13 cellular contexts compared by ENCODE assay signal in the genomic region with DNA sequence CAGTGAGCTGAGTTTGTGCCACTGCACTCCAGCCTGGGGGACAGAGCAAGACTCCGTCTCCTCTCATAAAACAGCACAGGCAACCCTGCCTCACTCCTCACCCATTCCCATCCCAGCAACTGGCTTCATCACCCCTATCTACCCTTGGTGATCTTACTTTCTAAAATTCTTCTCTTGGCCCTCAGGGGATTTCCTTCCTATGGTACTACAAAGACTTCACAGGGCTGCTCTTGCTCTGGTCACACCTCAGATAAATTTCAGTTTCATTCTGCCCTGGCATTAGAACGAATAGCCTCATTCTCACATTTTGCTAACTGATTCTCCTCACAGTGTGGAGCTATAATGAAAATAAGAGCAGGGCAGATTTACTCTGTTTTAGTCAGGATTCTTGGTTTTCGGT. TPM values are rescaled to one million over a fixed set of nuclear protein-coding genes. Genes with fewer than 3 reads are reported as not detected.
DNase-seq lines count a peak whose midpoint lies in the region; ATAC-seq and TF ChIP-seq lines count a peak whose summit lies in the region.
"Had no signal": no experiment of that assay in that cellular context is flagged by ENCODE, and none has a peak within 500 bp of the region (broad histone marks: within the 10 kb centered on the region; RNA-seq: fewer than 3 reads in every experiment).

No MANE protein-coding gene starts in this region.

- H3K9me3 Mint-ChIP-seq in GM23338, result peaks cover 71% of the 10 kb centered on the region
- peaks cover 4% of the 10 kb centered on the region for H3K9me3 Mint-ChIP-seq in stimulated activated memory B cell treated with anti-CD40 and anti-IgM and Interleukin-4, amounts not matched to agents 10 μg/mL and 1 μg/mL and 100 μg/mL, for 72 hours
- H3K9me3 Mint-ChIP-seq: dendritic cell treated with granulocyte-macrophage colony-stimulating factor and Interleukin-4, amounts not matched to agents 40 ng/mL and 50 ng/mL, for 4 days had no signal

- DNase-seq in activated CD4-positive, CD25-positive, alpha-beta regulatory T cell (lab: John Stamatoyannopoulos, UW), result no peak
- DNase-seq in GM23338 (ENCODE audit: low spot score) (no peak), KBM-7 (no peak), kidney glomerular epithelial cell (lab: John Stamatoyannopoulos, UW) (no peak), amygdala (lab: John Stamatoyannopoulos, UW) (no peak)
- DNase-seq: nephron progenitor cell; stimulated activated CD4-positive, alpha-beta T cell treated with anti-CD3 and anti-CD28 coated beads, Interleukin-1b, Interleukin-23, amount 100 ng/mL, for 48 hours; thyroid gland had no signal

- no peak overlapping the region for H3K4me3 ChIP-seq in GM23338
- H3K4me3 ChIP-seq: thyroid gland had no signal

- no peak overlapping the region for H3K4me2 ChIP-seq in GM23338

- in situ Hi-C loops in KBM-7 (cut with MboI; ENCODE audit: low pct_unique_long_range_greater_than_20kb, low sequenced_read_pairs), result no loop called here

- no peaks in the 10 kb centered on the region for H3F3A ChIP-seq in GM23338 (replicated peaks; ENCODE audit: low read depth)

- peak overlapping the region; percentile 66; the same call in 1 of the 2 replicates for H2AFZ ChIP-seq in GM23338

- no peak overlapping the region for H3K27ac Mint-ChIP-seq in GM23338
- no peak overlapping the region for H3K27ac Mint-ChIP-seq in stimulated activated memory B cell treated with anti-CD40 and anti-IgM and Interleukin-4, amounts not matched to agents 10 μg/mL and 1 μg/mL and 100 μg/mL, for 72 hours
- H3K27ac Mint-ChIP-seq: dendritic cell treated with granulocyte-macrophage colony-stimulating factor and Interleukin-4, amounts not matched to agents 40 ng/mL and 50 ng/mL, for 4 days; nephron progenitor cell had no signal

- H3K79me2 ChIP-seq in GM23338 (replicated peaks; ENCODE audit: insufficient read depth), result no peaks in the 10 kb centered on the region

- H3K27me3 Mint-ChIP-seq in GM23338 (ENCODE audit: insufficient read depth, low read depth, poor library complexity), result no peaks in the 10 kb centered on the region
- H3K27me3 Mint-ChIP-seq in stimulated activated memory B cell treated with anti-CD40 and anti-IgM and Interleukin-4, amounts not matched to agents 10 μg/mL and 1 μg/mL and 100 μg/mL, for 72 hours, result no peaks in the 10 kb centered on the region

- peak; percentile 48 to 71 for ATAC-seq in activated CD4-positive, CD25-positive, alpha-beta regulatory T cell treated with anti-CD3 and anti-CD28 coated beads, Interleukin-2, amount 50 U/mL, for 24 hours
- ATAC-seq in GM23338 (no peak), HG03432 (IDR thresholded peaks at IDR 0.05; ENCODE audit: unreplicated experiment) (peak; percentile 95)
- ATAC-seq in stimulated activated memory B cell treated with anti-CD40 and anti-IgM and Interleukin-4, amounts not matched to agents 10 μg/mL and 1 μg/mL and 100 μg/mL, for 72 hours, result peak; percentile 66

- H3K4me1 Mint-ChIP-seq in GM23338, result no peaks in the 10 kb centered on the region
- peaks cover 18% of the 10 kb centered on the region for H3K4me1 Mint-ChIP-seq in stimulated activated memory B cell treated with anti-CD40 and anti-IgM and Interleukin-4, amounts not matched to agents 10 μg/mL and 1 μg/mL and 100 μg/mL, for 72 hours

- H3K36me3 ChIP-seq in GM23338 (ENCODE audit: insufficient read depth), result no peaks in the 10 kb centered on the region
- H3K36me3 ChIP-seq: thyroid gland had no signal

- H3K4me1 ChIP-seq in GM23338 (ENCODE audit: insufficient read depth), result no peaks in the 10 kb centered on the region
- H3K4me1 ChIP-seq: thyroid gland had no signal

- no peak overlapping the region for H3K27ac ChIP-seq in GM23338 (ENCODE audit: low read depth)
- H3K27ac ChIP-seq: 22Rv1, thyroid gland had no signal

- no peak overlapping the region for H3K4me3 Mint-ChIP-seq in GM23338
- H3K4me3 Mint-ChIP-seq in stimulated activated memory B cell treated with anti-CD40 and anti-IgM and Interleukin-4, amounts not matched to agents 10 μg/mL and 1 μg/mL and 100 μg/mL, for 72 hours, result no peak overlapping the region
- H3K4me3 Mint-ChIP-seq: dendritic cell treated with granulocyte-macrophage colony-stimulating factor and Interleukin-4, amounts not matched to agents 40 ng/mL and 50 ng/mL, for 4 days; nephron progenitor cell had no signal

- no peak for TF ChIP-seq CTCF in GM23338 (conservative IDR thresholded peaks at IDR 0.05; ENCODE audit: low read depth in 2 of 2)

- H3K27me3 ChIP-seq in GM23338 (ENCODE audit: insufficient read depth), result no peaks in the 10 kb centered on the region
- H3K27me3 ChIP-seq: thyroid gland had no signal

- no peaks in the 10 kb centered on the region for H3K9me2 ChIP-seq in GM23338 (ENCODE audit: insufficient read depth)

- H3K36me3 Mint-ChIP-seq in GM23338 (ENCODE audit: low read depth), result peaks cover 15% of the 10 kb centered on the region
- H3K36me3 Mint-ChIP-seq in stimulated activated memory B cell treated with anti-CD40 and anti-IgM and Interleukin-4, amounts not matched to agents 10 μg/mL and 1 μg/mL and 100 μg/mL, for 72 hours, result no peaks in the 10 kb centered on the region

- no peaks in the 10 kb centered on the region for H4K20me1 ChIP-seq in GM23338 (replicated peaks; ENCODE audit: insufficient read depth)

TF ChIP-seq in GM23338, 12 proteins besides CTCF, POLR2A, EP300 and RAD21:
- TF ChIP-seq ZNF114 (CRISPR knock-in tag; IDR thresholded peaks at IDR 0.05) (no peak), POLR2AphosphoS5 (IDR thresholded peaks at IDR 0.05; ENCODE audit: low read depth) (no peak), JUNB (IDR thresholded peaks at IDR 0.05; ENCODE audit: unreplicated experiment) (no peak)
- TF ChIP-seq, protein P1, sequence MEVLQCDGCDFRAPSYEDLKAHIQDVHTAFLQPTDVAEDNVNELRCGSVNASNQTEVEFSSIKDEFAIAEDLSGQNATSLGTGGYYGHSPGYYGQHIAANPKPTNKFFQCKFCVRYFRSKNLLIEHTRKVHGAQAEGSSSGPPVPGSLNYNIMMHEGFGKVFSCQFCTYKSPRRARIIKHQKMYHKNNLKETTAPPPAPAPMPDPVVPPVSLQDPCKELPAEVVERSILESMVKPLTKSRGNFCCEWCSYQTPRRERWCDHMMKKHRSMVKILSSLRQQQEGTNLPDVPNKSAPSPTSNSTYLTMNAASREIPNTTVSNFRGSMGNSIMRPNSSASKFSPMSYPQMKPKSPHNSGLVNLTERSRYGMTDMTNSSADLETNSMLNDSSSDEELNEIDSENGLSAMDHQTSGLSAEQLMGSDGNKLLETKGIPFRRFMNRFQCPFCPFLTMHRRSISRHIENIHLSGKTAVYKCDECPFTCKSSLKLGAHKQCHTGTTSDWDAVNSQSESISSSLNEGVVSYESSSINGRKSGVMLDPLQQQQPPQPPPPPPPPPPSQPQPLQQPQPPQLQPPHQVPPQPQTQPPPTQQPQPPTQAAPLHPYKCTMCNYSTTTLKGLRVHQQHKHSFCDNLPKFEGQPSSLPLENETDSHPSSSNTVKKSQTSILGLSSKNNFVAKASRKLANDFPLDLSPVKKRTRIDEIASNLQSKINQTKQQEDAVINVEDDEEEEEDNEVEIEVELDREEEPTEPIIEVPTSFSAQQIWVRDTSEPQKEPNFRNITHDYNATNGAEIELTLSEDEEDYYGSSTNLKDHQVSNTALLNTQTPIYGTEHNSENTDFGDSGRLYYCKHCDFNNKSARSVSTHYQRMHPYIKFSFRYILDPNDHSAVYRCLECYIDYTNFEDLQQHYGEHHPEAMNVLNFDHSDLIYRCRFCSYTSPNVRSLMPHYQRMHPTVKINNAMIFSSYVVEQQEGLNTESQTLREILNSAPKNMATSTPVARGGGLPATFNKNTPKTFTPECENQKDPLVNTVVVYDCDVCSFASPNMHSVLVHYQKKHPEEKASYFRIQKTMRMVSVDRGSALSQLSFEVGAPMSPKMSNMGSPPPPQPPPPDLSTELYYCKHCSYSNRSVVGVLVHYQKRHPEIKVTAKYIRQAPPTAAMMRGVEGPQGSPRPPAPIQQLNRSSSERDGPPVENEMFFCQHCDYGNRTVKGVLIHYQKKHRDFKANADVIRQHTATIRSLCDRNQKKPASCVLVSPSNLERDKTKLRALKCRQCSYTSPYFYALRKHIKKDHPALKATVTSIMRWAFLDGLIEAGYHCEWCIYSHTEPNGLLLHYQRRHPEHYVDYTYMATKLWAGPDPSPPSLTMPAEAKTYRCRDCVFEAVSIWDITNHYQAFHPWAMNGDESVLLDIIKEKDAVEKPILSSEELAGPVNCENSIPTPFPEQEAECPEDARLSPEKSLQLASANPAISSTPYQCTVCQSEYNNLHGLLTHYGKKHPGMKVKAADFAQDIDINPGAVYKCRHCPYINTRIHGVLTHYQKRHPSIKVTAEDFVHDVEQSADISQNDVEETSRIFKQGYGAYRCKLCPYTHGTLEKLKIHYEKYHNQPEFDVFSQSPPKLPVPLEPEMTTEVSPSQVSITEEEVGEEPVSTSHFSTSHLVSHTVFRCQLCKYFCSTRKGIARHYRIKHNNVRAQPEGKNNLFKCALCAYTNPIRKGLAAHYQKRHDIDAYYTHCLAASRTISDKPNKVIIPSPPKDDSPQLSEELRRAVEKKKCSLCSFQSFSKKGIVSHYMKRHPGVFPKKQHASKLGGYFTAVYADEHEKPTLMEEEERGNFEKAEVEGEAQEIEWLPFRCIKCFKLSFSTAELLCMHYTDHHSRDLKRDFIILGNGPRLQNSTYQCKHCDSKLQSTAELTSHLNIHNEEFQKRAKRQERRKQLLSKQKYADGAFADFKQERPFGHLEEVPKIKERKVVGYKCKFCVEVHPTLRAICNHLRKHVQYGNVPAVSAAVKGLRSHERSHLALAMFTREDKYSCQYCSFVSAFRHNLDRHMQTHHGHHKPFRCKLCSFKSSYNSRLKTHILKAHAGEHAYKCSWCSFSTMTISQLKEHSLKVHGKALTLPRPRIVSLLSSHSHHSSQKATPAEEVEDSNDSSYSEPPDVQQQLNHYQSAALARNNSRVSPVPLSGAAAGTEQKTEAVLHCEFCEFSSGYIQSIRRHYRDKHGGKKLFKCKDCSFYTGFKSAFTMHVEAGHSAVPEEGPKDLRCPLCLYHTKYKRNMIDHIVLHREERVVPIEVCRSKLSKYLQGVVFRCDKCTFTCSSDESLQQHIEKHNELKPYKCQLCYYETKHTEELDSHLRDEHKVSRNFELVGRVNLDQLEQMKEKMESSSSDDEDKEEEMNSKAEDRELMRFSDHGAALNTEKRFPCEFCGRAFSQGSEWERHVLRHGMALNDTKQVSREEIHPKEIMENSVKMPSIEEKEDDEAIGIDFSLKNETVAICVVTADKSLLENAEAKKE (CRISPR knock-in tag; IDR thresholded peaks at IDR 0.05), result no peak

RNA-seq across cellular contexts. Expression of gene CRBN, which starts 22.1 kb away (rescaled TPM):
- 32.6 and 33.6 TPM in 2 replicates for total RNA-seq in GM23338 (2014; rRNA removed; shearing (Covaris generic))
- 29.9 and 41.7 TPM in 2 replicates for polyA plus RNA-seq in GM23338 (2016; fragmentation: Nextera tagmentation; extraction: Ambion mirVana)
